Comparison of ENCODE assay signal across 12 cellular contexts in genomic region chr7:20219062-20219445, GRCh38. TPM values are rescaled to one million over a fixed set of nuclear protein-coding genes. Genes with fewer than 3 reads are reported as not detected.
A peak's percentile ranks its signal among the peaks of the same experiment; 100 is the strongest.
DNase-seq lines count a peak whose midpoint lies in the region; ATAC-seq and TF ChIP-seq lines count a peak whose summit lies in the region.
"Had no signal": no experiment of that assay in that cellular context is flagged by ENCODE, and none has a peak within 500 bp of the region (broad histone marks: within the 10 kb centered on the region; RNA-seq: fewer than 3 reads in every experiment).

No MANE protein-coding gene starts in this region.

- H3K27me3 ChIP-seq in left ventricle myocardium inferior (ENCODE audit: low read depth) (peaks cover 6% of the 10 kb centered on the region), right cardiac atrium (ENCODE audit: control insufficient read depth, insufficient read depth) (no peaks in the 10 kb centered on the region), ascending aorta (no peaks in the 10 kb centered on the region)
- H3K27me3 ChIP-seq: cardiac muscle cell had no signal

- no peaks in the 10 kb centered on the region for H3K36me3 Mint-ChIP-seq in mesothelial cell of epicardium

- 78% methylated on average over 3 of the region's 3 CpGs for WGBS in right cardiac atrium
- WGBS in urinary bladder, result 86% methylated on average over 3 of the region's 3 CpGs

- H3K9me3 Mint-ChIP-seq in mesothelial cell of epicardium, result peaks cover 3% of the 10 kb centered on the region

- H3K9me3 ChIP-seq in left ventricle myocardium inferior (replicated peaks) (no peaks in the 10 kb centered on the region), right cardiac atrium (ENCODE audit: control insufficient read depth, low read length) (no peaks in the 10 kb centered on the region), ascending aorta (no peaks in the 10 kb centered on the region)

- no peak overlapping the region for H3K4me3 ChIP-seq in left ventricle myocardium inferior
- H3K4me3 ChIP-seq in right cardiac atrium (ENCODE audit: low read length), result no peak overlapping the region
- H3K4me3 ChIP-seq in ascending aorta, result no peak overlapping the region
- no peak overlapping the region for H3K4me3 ChIP-seq in urinary bladder (ENCODE audit: low read depth, low read length)
- H3K4me3 ChIP-seq: cardiac muscle cell had no signal

- no peak overlapping the region for H3K4me3 Mint-ChIP-seq in mesothelial cell of epicardium
- H3K4me3 Mint-ChIP-seq: activated T-cell treated with anti-CD3 and anti-CD28 coated beads, Interleukin-2, amount 50 U/mL, for 72 hours had no signal

- TF ChIP-seq CTCF in left ventricle myocardium inferior (IDR thresholded peaks at IDR 0.05; ENCODE audit: borderline replicate concordance) (no peak), ascending aorta (IDR thresholded peaks at IDR 0.05) (no peak), mesothelial cell of epicardium (IDR thresholded peaks at IDR 0.05; ENCODE audit: unreplicated experiment) (no peak)

- intact Hi-C loops in left ventricle myocardium inferior (cut with micrococcal nuclease) (no loop called here), right cardiac atrium (cut with DNase I) (no loop called here), ascending aorta (cut with DNase I) (no loop called here)

- H3K4me1 ChIP-seq in left ventricle myocardium inferior (no peaks in the 10 kb centered on the region), right cardiac atrium (ENCODE audit: control insufficient read depth, insufficient read depth, low read length) (no peaks in the 10 kb centered on the region), ascending aorta (no peaks in the 10 kb centered on the region), urinary bladder (ENCODE audit: insufficient read depth) (peaks cover 5% of the 10 kb centered on the region)

- peaks cover 23% of the 10 kb centered on the region for H3K4me1 Mint-ChIP-seq in mesothelial cell of epicardium

- no peaks in the 10 kb centered on the region for H3K36me3 ChIP-seq in left ventricle myocardium inferior
- no peaks in the 10 kb centered on the region for H3K36me3 ChIP-seq in ascending aorta
- H3K36me3 ChIP-seq in urinary bladder (ENCODE audit: insufficient read depth), result no peaks in the 10 kb centered on the region
- H3K36me3 ChIP-seq: cardiac muscle cell, WERI-Rb-1 had no signal

- H3K27ac Mint-ChIP-seq in mesothelial cell of epicardium, result peak overlapping the region; percentile 97
- H3K27ac Mint-ChIP-seq: activated T-cell treated with anti-CD3 and anti-CD28 coated beads, Interleukin-2, amount 50 U/mL, for 72 hours had no signal

- no peaks in the 10 kb centered on the region for H3K27me3 Mint-ChIP-seq in mesothelial cell of epicardium (ENCODE audit: low read depth)

- DNase-seq in left ventricle myocardium inferior (no peak), right cardiac atrium (no peak), ascending aorta (ENCODE audit: low spot score in 2 of 2) (no peak), mesothelial cell of epicardium (ENCODE audit: low spot score in 2 of 2, unreplicated experiment in 2 of 2) (no peak), RPMI8226 (no peak), UCSD-AML1 (lab: John Stamatoyannopoulos, UW; ENCODE audit: unreplicated experiment) (no peak)
- DNase-seq: ACHN; activated T-cell treated with anti-CD3 and anti-CD28 coated beads, Interleukin-2, amount 50 U/mL, for 72 hours; WERI-Rb-1 had no signal

- H3K27ac ChIP-seq in left ventricle myocardium inferior (replicated peaks), result peak overlapping the region; percentile 82
- no peak overlapping the region for H3K27ac ChIP-seq in right cardiac atrium (ENCODE audit: low read length)
- peak overlapping the region; percentile 26 to 29 for H3K27ac ChIP-seq in ascending aorta
- peak overlapping the region; percentile 63 for H3K27ac ChIP-seq in urinary bladder (ENCODE audit: low read depth)
- H3K27ac ChIP-seq: cardiac muscle cell, WERI-Rb-1 had no signal

- ATAC-seq in right cardiac atrium (no peak), GM19452 (IDR thresholded peaks at IDR 0.05; ENCODE audit: unreplicated experiment) (no peak)

RNA-seq across cellular contexts. Expression of gene MACC1, which starts 1.9 kb away (rescaled TPM):
- total RNA-seq in left ventricle myocardium inferior (0.03 TPM), right cardiac atrium (under 1 TPM in 3 of 4 donors, not detected in 1; 0.03 to 0.08 (median 0.06) TPM), ascending aorta (not detected), mesothelial cell of epicardium (9.3 to 12.0 TPM (median 11.1 TPM) in 3 replicates), urinary bladder (7.1 TPM)
- polyA plus RNA-seq in right cardiac atrium (under 0.01 TPM), urinary bladder (0.32 TPM)
- polyA plus RNA-seq: cardiac muscle cell had no signal
